Comparison of ENCODE assay signal across 1 cellular context in genomic region chr17:39638317-39638716, GRCh38.
TF ChIP-seq lines count a peak whose summit lies in the region.

No MANE protein-coding gene starts in this region.

TF ChIP-seq in liver, 16 proteins besides CTCF, POLR2A, EP300 and RAD21 (continued from another document):
- no peak for TF ChIP-seq REST (IDR thresholded peaks at IDR 0.05)
- TF ChIP-seq TAF1 (conservative IDR thresholded peaks at IDR 0.05) = no peak
- TF ChIP-seq RXRA (IDR thresholded peaks at IDR 0.05) = no peak
- TF ChIP-seq SP1 (IDR thresholded peaks at IDR 0.05) = no peak
- no peak for TF ChIP-seq ZBTB33 (IDR thresholded peaks at IDR 0.05)
- TF ChIP-seq NR2F2 (IDR thresholded peaks at IDR 0.05) = no peak
- TF ChIP-seq ATF3 (IDR thresholded peaks at IDR 0.05) = no peak
TF ChIP-seq in liver: peak in this region for 0.
